ENCODE assay signal across 19 cellular contexts in the genomic region with DNA sequence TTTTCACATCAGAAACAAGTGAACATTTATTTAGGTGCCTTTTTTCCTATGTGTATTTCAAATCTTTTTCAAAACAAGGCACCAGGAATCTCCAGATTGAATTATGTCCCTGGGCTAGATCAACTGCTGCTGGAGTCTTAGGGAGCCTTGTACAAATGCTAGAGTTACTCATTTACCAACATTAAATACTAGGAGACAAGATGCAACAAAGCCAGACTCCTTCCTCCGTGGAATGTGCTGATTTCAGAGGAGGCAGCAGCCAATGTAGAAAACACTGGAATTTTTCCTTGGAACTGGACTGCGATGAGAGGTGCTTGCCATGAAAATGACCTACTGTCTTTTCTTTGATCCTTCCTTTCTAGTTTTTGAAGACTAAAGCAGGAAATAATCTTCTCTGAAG.
DNase-seq lines count a peak whose midpoint lies in the region; ATAC-seq, FAIRE-seq and TF ChIP-seq lines count a peak whose summit lies in the region.
"Had no signal": no experiment of that assay in that cellular context is flagged by ENCODE, and none has a peak within 500 bp of the region (broad histone marks: within the 10 kb centered on the region; RNA-seq: fewer than 3 reads in every experiment).

No MANE protein-coding gene starts in this region.

- H3K4me1 Mint-ChIP-seq in osteocyte (ENCODE audit: unreplicated experiment) (peaks cover 34% of the 10 kb centered on the region), glutamatergic neuron (ENCODE audit: low read depth, unreplicated experiment) (peaks cover 5% of the 10 kb centered on the region)

- H3K27me3 ChIP-seq in bronchial epithelial cell (ENCODE audit: control insufficient read depth, insufficient read depth, low read length): no peaks in the 10 kb centered on the region
- H3K27me3 ChIP-seq in kidney epithelial cell (ENCODE audit: control insufficient read depth, insufficient read depth, low read length): no peaks in the 10 kb centered on the region
- H3K27me3 ChIP-seq: BE2C, MG63 had no signal

- no peak for TF ChIP-seq CTCF in bronchial epithelial cell (IDR thresholded peaks at IDR 0.05; ENCODE audit: insufficient read depth, low read length, severe bottlenecking)
- TF ChIP-seq CTCF in kidney epithelial cell (IDR thresholded peaks at IDR 0.05; ENCODE audit: insufficient read depth, low read length, poor library complexity, severe bottlenecking): no peak
- TF ChIP-seq CTCF in osteocyte (IDR thresholded peaks at IDR 0.05): no peak
- no peak for TF ChIP-seq CTCF in glutamatergic neuron (IDR thresholded peaks at IDR 0.05; ENCODE audit: partially characterized antibody, unreplicated experiment)

- no peak for FAIRE-seq in bronchial epithelial cell (lab: Jason Lieb, UNC)
- FAIRE-seq: GM12891 had no signal

- ATAC-seq in GM21367 (IDR thresholded peaks at IDR 0.05; ENCODE audit: unreplicated experiment): no peak
- ATAC-seq: CD8-positive, alpha-beta T cell; Right ventricle myocardium inferior had no signal

- H3K9me3 Mint-ChIP-seq in osteocyte (ENCODE audit: unreplicated experiment): peaks cover 11% of the 10 kb centered on the region
- no peaks in the 10 kb centered on the region for H3K9me3 Mint-ChIP-seq in glutamatergic neuron (ENCODE audit: unreplicated experiment)

- H3K27me3 Mint-ChIP-seq in osteocyte (ENCODE audit: unreplicated experiment) (no peaks in the 10 kb centered on the region), glutamatergic neuron (ENCODE audit: unreplicated experiment) (no peaks in the 10 kb centered on the region)

- H3K36me3 ChIP-seq in bronchial epithelial cell (ENCODE audit: control insufficient read depth, insufficient read depth, low read length) (no peaks in the 10 kb centered on the region), kidney epithelial cell (ENCODE audit: control insufficient read depth, insufficient read depth, low read length) (no peaks in the 10 kb centered on the region)
- H3K36me3 ChIP-seq: BE2C, MG63 had no signal

- peak overlapping the region; percentile 33 for H3K4me3 Mint-ChIP-seq in osteocyte (ENCODE audit: unreplicated experiment)
- H3K4me3 Mint-ChIP-seq in glutamatergic neuron (ENCODE audit: unreplicated experiment): no peak overlapping the region
- H3K4me3 Mint-ChIP-seq: CD8-positive, alpha-beta T cell had no signal

- DNase-seq in ELR (ENCODE audit: low read depth): peak; percentile 17
- DNase-seq in bronchial epithelial cell (ENCODE audit: low read depth): peak; percentile 10
- DNase-seq in kidney epithelial cell (ENCODE audit: low read depth): peak; percentile 18
- no peak for DNase-seq in osteocyte (ENCODE audit: extremely low spot score, unreplicated experiment)
- DNase-seq in HuH-7.5 (ENCODE audit: low spot score): no peak
- DNase-seq in NCI-H526 treated with DMSO at 0.1 percent for 48 hours (lab: John Stamatoyannopoulos, UW): no peak
- no peak for DNase-seq in glutamatergic neuron
- DNase-seq: BE2C; CD8-positive, alpha-beta T cell; GM23248; MG63; NCI-H1105; NCI-H187; NCI-H446; NCI-H774 had no signal

- H3K4me3 ChIP-seq in bronchial epithelial cell (ENCODE audit: low read depth, low read length) (no peak overlapping the region), kidney epithelial cell (ENCODE audit: low read depth, low read length) (no peak overlapping the region)
- H3K4me3 ChIP-seq: GM23248, MG63, SK-N-MC had no signal

- H3K36me3 Mint-ChIP-seq in osteocyte (ENCODE audit: unreplicated experiment) (no peaks in the 10 kb centered on the region), glutamatergic neuron (ENCODE audit: unreplicated experiment) (no peaks in the 10 kb centered on the region)
- H3K36me3 Mint-ChIP-seq: CD8-positive, alpha-beta T cell had no signal

- H3K27ac Mint-ChIP-seq in osteocyte (ENCODE audit: unreplicated experiment) (peak overlapping the region; percentile 48), glutamatergic neuron (ENCODE audit: unreplicated experiment) (no peak overlapping the region)
- H3K27ac Mint-ChIP-seq: CD8-positive, alpha-beta T cell had no signal

Comparison
In these comparisons a context has a peak if more than half of its experiments do, and no peak if none do; other contexts are left out.
1. DNase-seq: peak in ELR (single experiment), bronchial epithelial cell (single experiment) and kidney epithelial cell (single experiment); none in osteocyte (single experiment), HuH-7.5 (single experiment), NCI-H526 treated with DMSO at 0.1 percent for 48 hours (single experiment) and glutamatergic neuron (single experiment).